ENCODE assay signal across 10 cellular contexts in the genomic region with DNA sequence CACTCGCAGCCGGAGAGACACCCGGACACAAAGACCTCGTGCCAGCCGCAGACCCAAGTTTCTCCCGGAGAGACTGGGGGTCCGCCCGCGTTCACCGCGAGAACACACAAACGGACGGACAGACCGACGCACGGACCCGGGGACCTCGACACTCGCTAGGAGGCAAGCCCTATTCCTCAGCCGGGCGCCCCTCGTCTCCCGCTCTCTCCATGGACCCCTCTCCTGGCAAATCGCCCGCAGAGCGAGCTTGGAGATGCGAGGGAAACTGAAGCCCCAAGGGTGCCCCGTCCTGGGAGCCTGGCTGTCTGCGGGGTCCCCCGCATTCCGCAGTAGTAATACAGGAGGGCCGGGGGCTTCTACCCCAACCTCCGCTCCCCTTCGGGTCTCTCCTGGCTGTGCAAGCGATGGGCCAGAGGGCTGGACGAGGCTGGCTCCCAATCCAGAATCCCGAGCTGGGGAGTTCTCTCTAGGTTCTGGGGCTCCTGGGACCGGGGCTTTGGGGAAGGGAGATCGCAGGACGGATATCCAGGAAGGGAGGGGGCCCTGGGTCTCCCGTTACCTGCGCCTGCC. TPM values are rescaled to one million over a fixed set of nuclear protein-coding genes. Genes with fewer than 3 reads are reported as not detected.
A peak's percentile ranks its signal among the peaks of the same experiment; 100 is the strongest.
DNase-seq lines count a peak whose midpoint lies in the region; ATAC-seq and TF ChIP-seq lines count a peak whose summit lies in the region.
"Had no signal": no experiment of that assay in that cellular context is flagged by ENCODE, and none has a peak within 500 bp of the region (broad histone marks: within the 10 kb centered on the region; RNA-seq: fewer than 3 reads in every experiment).

No MANE protein-coding gene starts in this region.

- H3K4me2 ChIP-seq in MM.1S (ENCODE audit: low read depth, low read length), result no peak overlapping the region

- H3K27me3 ChIP-seq in Peyer's patch (peaks cover 0 to 38% of the 10 kb centered on the region in 2 donors), right atrium auricular region (peaks cover 35 to 50% of the 10 kb centered on the region in 2 donors), MM.1S (replicated peaks; ENCODE audit: insufficient read depth, low read length) (no peaks in the 10 kb centered on the region), brain microvascular endothelial cell (replicated peaks) (peaks cover 73% of the 10 kb centered on the region)

- H3K9ac ChIP-seq in MM.1S (ENCODE audit: low read length), result no peak overlapping the region

- TF ChIP-seq CTCF in GM13976 (IDR thresholded peaks at IDR 0.05; ENCODE audit: borderline replicate concordance, control extremely low read depth, extremely low read depth, insufficient read depth, missing control alignments) (no peak), Peyer's patch (IDR thresholded peaks at IDR 0.05) (no peak), right atrium auricular region (IDR thresholded peaks at IDR 0.05) (no peak), MM.1S (IDR thresholded peaks at IDR 0.05; ENCODE audit: low read length) (no peak), brain microvascular endothelial cell (IDR thresholded peaks at IDR 0.05; ENCODE audit: low read depth, low read length, missing control alignments) (no peak)

- H3K36me3 ChIP-seq in Peyer's patch, result no peaks in the 10 kb centered on the region
- H3K36me3 ChIP-seq in right atrium auricular region, result no peaks in the 10 kb centered on the region
- H3K36me3 ChIP-seq in MM.1S (replicated peaks; ENCODE audit: insufficient read depth, low read length), result no peaks in the 10 kb centered on the region
- no peaks in the 10 kb centered on the region for H3K36me3 ChIP-seq in brain microvascular endothelial cell (replicated peaks)

- no peaks in the 10 kb centered on the region for H3K9me3 ChIP-seq in Peyer's patch
- no peaks in the 10 kb centered on the region for H3K9me3 ChIP-seq in right atrium auricular region
- no peaks in the 10 kb centered on the region for H3K9me3 ChIP-seq in MM.1S (replicated peaks; ENCODE audit: insufficient read depth, low read length)

- H3K4me1 ChIP-seq in Peyer's patch (peaks cover 0 to 28% (median 9%) of the 10 kb centered on the region in 4 donors), right atrium auricular region (peaks cover 0 to 32% of the 10 kb centered on the region in 2 donors), MM.1S (ENCODE audit: low read length) (no peaks in the 10 kb centered on the region)

- H4K20me1 ChIP-seq in MM.1S (ENCODE audit: insufficient read depth, low read length), result no peaks in the 10 kb centered on the region

- ATAC-seq in sciatic nerve, result no peak
- ATAC-seq in HG03342 (IDR thresholded peaks at IDR 0.05; ENCODE audit: unreplicated experiment), result no peak
- ATAC-seq in GM19395 (IDR thresholded peaks at IDR 0.05; ENCODE audit: unreplicated experiment), result no peak

- H3K4me3 ChIP-seq in Peyer's patch (peak overlapping the region in 3 of 4 donors; percentile 30 to 50 (median 33)), right atrium auricular region (peak overlapping the region; percentile 18 to 50), MM.1S (ENCODE audit: low read length) (no peak overlapping the region), brain microvascular endothelial cell (ENCODE audit: low read depth, low read length) (no peak overlapping the region)

- H3F3A ChIP-seq in MM.1S (ENCODE audit: insufficient read depth, low read length), result no peaks in the 10 kb centered on the region

- H2AFZ ChIP-seq in MM.1S (ENCODE audit: low read length), result no peak overlapping the region

- TF ChIP-seq POLR2A in Peyer's patch (IDR thresholded peaks at IDR 0.05), result no peak

- H3K9me2 ChIP-seq in MM.1S (replicated peaks; ENCODE audit: insufficient read depth, low read length), result no peaks in the 10 kb centered on the region

- H3K27ac ChIP-seq in Peyer's patch (no peak overlapping the region), right atrium auricular region (no peak overlapping the region), MM.1S (ENCODE audit: low read length) (no peak overlapping the region), brain microvascular endothelial cell (no peak overlapping the region)

- in situ Hi-C loops in GM13976 (cut with MboI; ENCODE audit: low sequenced_read_pairs, unreplicated experiment) (no loop called here), brain microvascular endothelial cell (cut with HindIII; ENCODE audit: low pct_ligation_motif_present, low sequenced_read_pairs) (no loop called here)

- H3K79me2 ChIP-seq in MM.1S (ENCODE audit: low read length), result no peaks in the 10 kb centered on the region

- DNase-seq in GM13976 (ENCODE audit: low spot score), result peak; percentile 48
- DNase-seq in Peyer's patch, result no peak
- DNase-seq in right atrium auricular region (ENCODE audit: low spot score), result no peak
- peak; percentile 63 for DNase-seq in sciatic nerve (ENCODE audit: low spot score)
- DNase-seq in MM.1S, result no peak
- no peak for DNase-seq in brain microvascular endothelial cell
- DNase-seq: effector CD8-positive, alpha-beta T cell; NCI-H2081 treated with DMSO at 0.1 percent for 48 hours had no signal

- intact Hi-C loops in sciatic nerve (cut with DNase I), result no loop called here

RNA-seq across cellular contexts. Expression of a gene that starts 0.5 kb away (rescaled TPM):
- total RNA-seq in Peyer's patch (not detected), right atrium auricular region (not detected), sciatic nerve (0.40 TPM)

Comparison
In these comparisons a context has a peak if more than half of its experiments do, and no peak if none do; other contexts are left out.
1. DNase-seq: peak in GM13976 (single experiment) and sciatic nerve (single experiment); none in Peyer's patch (0 of 3), right atrium auricular region (single experiment), MM.1S (single experiment) and brain microvascular endothelial cell (single experiment).
2. H3K4me3 ChIP-seq: peak in Peyer's patch (3 of 4) and right atrium auricular region (2 of 2); none in MM.1S (single experiment) and brain microvascular endothelial cell (single experiment).